ENCODE assay signal across 9 cellular contexts in the genomic region with DNA sequence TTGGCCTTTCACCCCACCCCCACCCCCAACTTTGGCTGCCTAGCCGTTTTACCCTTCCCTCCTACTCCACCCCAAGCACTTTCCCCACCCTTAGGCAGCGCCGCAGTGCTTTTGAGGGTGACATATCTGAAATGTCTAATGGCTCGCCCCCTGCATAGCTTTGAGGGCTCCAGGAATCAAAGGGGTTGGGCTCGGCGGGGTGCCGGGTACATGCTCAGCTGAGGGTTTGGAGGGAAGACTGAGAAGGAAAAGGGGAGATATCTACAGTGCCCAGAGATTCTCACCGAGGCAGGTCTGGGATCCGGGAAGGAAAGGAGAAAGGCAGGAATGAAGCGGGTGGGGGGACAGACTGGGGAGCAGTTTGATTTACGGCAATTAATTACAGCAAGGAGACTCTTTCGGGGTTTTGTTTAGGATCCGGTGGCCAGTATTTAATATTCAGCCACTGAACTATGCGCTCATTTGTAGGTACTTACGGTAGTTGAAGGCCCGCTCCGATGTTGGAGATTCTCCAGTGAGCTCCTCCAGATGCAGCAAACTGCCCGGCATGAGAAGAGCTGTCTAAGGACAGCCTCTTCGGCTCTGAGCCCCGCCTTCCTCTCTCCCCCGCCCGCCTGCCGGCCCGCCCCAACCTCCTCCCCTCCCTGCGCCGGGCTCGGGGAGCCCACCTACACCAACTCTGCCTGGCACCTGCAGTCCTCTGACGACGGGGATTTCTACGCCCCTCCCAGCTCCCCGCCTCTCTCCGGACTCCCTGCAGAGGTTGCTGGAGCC. TPM values are rescaled to one million over a fixed set of nuclear protein-coding genes. Genes with fewer than 3 reads are reported as not detected.
DNase-seq lines count a peak whose midpoint lies in the region; ATAC-seq and TF ChIP-seq lines count a peak whose summit lies in the region.
"Had no signal": no experiment of that assay in that cellular context is flagged by ENCODE, and none has a peak within 500 bp of the region (broad histone marks: within the 10 kb centered on the region; RNA-seq: fewer than 3 reads in every experiment).

TSS of gene IGSF1 (minus strand) at position 569 of the 774 bp plus-strand sequence. CDS start 2,632 bp downstream, outside the sequence.

- H3K27ac ChIP-seq in HEK293 (ENCODE audit: extremely low read depth, low read depth, low read length): no peak within 1 kb of the TSS
- H3K27ac ChIP-seq in gastrocnemius medialis: no peak within 1 kb of the TSS
- H3K27ac ChIP-seq in Peyer's patch: no peak within 1 kb of the TSS
- H3K27ac ChIP-seq in CD8-positive, alpha-beta memory T cell (ENCODE audit: low read depth, low read length): no peak within 1 kb of the TSS
- H3K27ac ChIP-seq: WERI-Rb-1 had no signal

- H3K27me3 ChIP-seq in iPS-15b (ENCODE audit: control insufficient read depth, insufficient read depth, low read length): no peaks in the 10 kb centered on the region
- H3K27me3 ChIP-seq in gastrocnemius medialis: no peaks in the 10 kb centered on the region
- no peaks in the 10 kb centered on the region for H3K27me3 ChIP-seq in Peyer's patch
- H3K27me3 ChIP-seq in CD8-positive, alpha-beta memory T cell (ENCODE audit: insufficient read depth, low read length, poor library complexity, severe bottlenecking): no peaks in the 10 kb centered on the region

- no peaks in the 10 kb centered on the region for H3K9me3 Mint-ChIP-seq in activated naive CD8-positive, alpha-beta T cell treated with anti-CD3 and anti-CD28 coated beads for 36 hours
- H3K9me3 Mint-ChIP-seq in activated CD4-positive, alpha-beta memory T cell treated with anti-CD3 and anti-CD28 coated beads, Interleukin-2, amount 10 ng/mL, durations not matched to agents 7 days and 5 days: no peaks in the 10 kb centered on the region
- no peaks in the 10 kb centered on the region for H3K9me3 Mint-ChIP-seq in CD8-positive, alpha-beta memory T cell

- no peak within 1 kb of the TSS for H3K27ac Mint-ChIP-seq in activated naive CD8-positive, alpha-beta T cell treated with anti-CD3 and anti-CD28 coated beads for 36 hours
- H3K27ac Mint-ChIP-seq in activated CD4-positive, alpha-beta memory T cell treated with anti-CD3 and anti-CD28 coated beads, Interleukin-2, amount 10 ng/mL, durations not matched to agents 7 days and 5 days: no peak within 1 kb of the TSS
- H3K27ac Mint-ChIP-seq in CD8-positive, alpha-beta memory T cell: peak within 1 kb of the TSS in 1 of 8 donors; percentile 43

- no peak for TF ChIP-seq CTCF in HEK293 (tag by site-specific recombination; IDR thresholded peaks at IDR 0.05)
- no peak for TF ChIP-seq CTCF in gastrocnemius medialis (IDR thresholded peaks at IDR 0.05 in 4 of 5, conservative IDR thresholded peaks at IDR 0.05 in 1 of 5)
- TF ChIP-seq CTCF in Peyer's patch (IDR thresholded peaks at IDR 0.05): no peak

- POLR2A ChIA-PET in HEK293 (lab: Yijun Ruan, JAX): no interaction called here
- POLR2A ChIA-PET in activated CD4-positive, alpha-beta memory T cell treated with anti-CD3 and anti-CD28 coated beads, Interleukin-2, amount 10 ng/mL, durations not matched to agents 7 days and 5 days (lab: Charles Lee): no interaction called here
- POLR2A ChIA-PET in CD8-positive, alpha-beta memory T cell (lab: Charles Lee): no interaction called here

- H3K9me3 ChIP-seq in HEK293 (ENCODE audit: control insufficient read depth, insufficient read depth, low read depth, low read length) (no peaks in the 10 kb centered on the region), iPS-15b (ENCODE audit: control insufficient read depth, insufficient read depth, low read length) (no peaks in the 10 kb centered on the region), gastrocnemius medialis (no peaks in the 10 kb centered on the region), Peyer's patch (no peaks in the 10 kb centered on the region)
- H3K9me3 ChIP-seq in CD8-positive, alpha-beta memory T cell (ENCODE audit: low read length): no peaks in the 10 kb centered on the region

- H3K9ac ChIP-seq in iPS-15b (ENCODE audit: low read depth, low read length): peak within 1 kb of the TSS; percentile 57

- no peaks in the 10 kb centered on the region for H3K36me3 Mint-ChIP-seq in activated naive CD8-positive, alpha-beta T cell treated with anti-CD3 and anti-CD28 coated beads for 36 hours
- no peaks in the 10 kb centered on the region for H3K36me3 Mint-ChIP-seq in activated CD4-positive, alpha-beta memory T cell treated with anti-CD3 and anti-CD28 coated beads, Interleukin-2, amount 10 ng/mL, durations not matched to agents 7 days and 5 days (ENCODE audit: low read depth)
- no peaks in the 10 kb centered on the region for H3K36me3 Mint-ChIP-seq in CD8-positive, alpha-beta memory T cell

- no peaks in the 10 kb centered on the region for H3K4me1 Mint-ChIP-seq in activated naive CD8-positive, alpha-beta T cell treated with anti-CD3 and anti-CD28 coated beads for 36 hours
- no peaks in the 10 kb centered on the region for H3K4me1 Mint-ChIP-seq in activated CD4-positive, alpha-beta memory T cell treated with anti-CD3 and anti-CD28 coated beads, Interleukin-2, amount 10 ng/mL, durations not matched to agents 7 days and 5 days
- no peaks in the 10 kb centered on the region for H3K4me1 Mint-ChIP-seq in CD8-positive, alpha-beta memory T cell

- H3K4me1 ChIP-seq in HEK293 (ENCODE audit: control insufficient read depth, insufficient read depth, low read length) (no peaks in the 10 kb centered on the region), iPS-15b (ENCODE audit: control insufficient read depth, insufficient read depth, low read length) (peaks cover 29% of the 10 kb centered on the region), gastrocnemius medialis (no peaks in the 10 kb centered on the region), Peyer's patch (no peaks in the 10 kb centered on the region)
- no peaks in the 10 kb centered on the region for H3K4me1 ChIP-seq in CD8-positive, alpha-beta memory T cell (ENCODE audit: insufficient read depth, low read length)

- H3K27me3 Mint-ChIP-seq in activated naive CD8-positive, alpha-beta T cell treated with anti-CD3 and anti-CD28 coated beads for 36 hours: peaks cover 25% of the 10 kb centered on the region
- H3K27me3 Mint-ChIP-seq in activated CD4-positive, alpha-beta memory T cell treated with anti-CD3 and anti-CD28 coated beads, Interleukin-2, amount 10 ng/mL, durations not matched to agents 7 days and 5 days: peaks cover 9% of the 10 kb centered on the region
- H3K27me3 Mint-ChIP-seq in CD8-positive, alpha-beta memory T cell: peaks cover 15 to 16% of the 10 kb centered on the region in 2 donors

- H3K4me3 ChIP-seq in HEK293 (ENCODE audit: low read depth, low read length) (peak within 1 kb of the TSS; percentile 15; the same call in 1 of the 2 replicates), iPS-15b (ENCODE audit: low read depth, low read length) (peak within 1 kb of the TSS; percentile 61), gastrocnemius medialis (peak within 1 kb of the TSS; percentile 9 to 29 (median 17)), Peyer's patch (peak within 1 kb of the TSS in 1 of 4 donors; percentile 24)
- no peak within 1 kb of the TSS for H3K4me3 ChIP-seq in CD8-positive, alpha-beta memory T cell (ENCODE audit: low read length)

- in situ Hi-C loops in gastrocnemius medialis (cut with MboI; ENCODE audit: low sequenced_read_pairs in 4 of 4): no loop called here

- H3K36me3 ChIP-seq in HEK293 (ENCODE audit: control insufficient read depth in 2 of 2, insufficient read depth in 1 of 2, low read length in 2 of 2): peaks cover 0 to 3% of the 10 kb centered on the region in 2 experiments; a peak in 1 of 3 replicates
- H3K36me3 ChIP-seq in iPS-15b (ENCODE audit: control insufficient read depth, insufficient read depth, low read length): peaks cover 6% of the 10 kb centered on the region
- H3K36me3 ChIP-seq in gastrocnemius medialis: no peaks in the 10 kb centered on the region
- H3K36me3 ChIP-seq in Peyer's patch: no peaks in the 10 kb centered on the region
- no peaks in the 10 kb centered on the region for H3K36me3 ChIP-seq in CD8-positive, alpha-beta memory T cell (ENCODE audit: insufficient read depth, low read length)
- H3K36me3 ChIP-seq: WERI-Rb-1 had no signal

- peak; percentile 0 for DNase-seq in activated naive CD8-positive, alpha-beta T cell treated with anti-CD3 and anti-CD28 coated beads for 36 hours
- DNase-seq in gastrocnemius medialis: no peak
- DNase-seq in activated CD4-positive, alpha-beta memory T cell treated with anti-CD3 and anti-CD28 coated beads, Interleukin-2, amount 10 ng/mL, durations not matched to agents 7 days and 5 days: no peak
- DNase-seq in Peyer's patch: no peak
- no peak for DNase-seq in CD8-positive, alpha-beta memory T cell
- DNase-seq: WERI-Rb-1 had no signal

- intact Hi-C loops in gastrocnemius medialis (cut with DNase I; ENCODE audit: low total_unique reads): no loop called here

- ATAC-seq in gastrocnemius medialis (no peak), HG03135 (IDR thresholded peaks at IDR 0.05; ENCODE audit: unreplicated experiment) (no peak)

- CTCF ChIA-PET in HEK293 (lab: Yijun Ruan, JAX): interaction anchor here (0.5 to 0.8 kb wide), 3 partner anchors 135 to 294 kb away, joined by 3 read pairs; no protein-coding TSS in a partner anchor
- CTCF ChIA-PET in activated CD4-positive, alpha-beta memory T cell treated with anti-CD3 and anti-CD28 coated beads, Interleukin-2, amount 10 ng/mL, durations not matched to agents 7 days and 5 days (lab: Charles Lee): no interaction called here
- CTCF ChIA-PET in CD8-positive, alpha-beta memory T cell (lab: Charles Lee): no interaction called here

- H3K4me3 Mint-ChIP-seq in activated naive CD8-positive, alpha-beta T cell treated with anti-CD3 and anti-CD28 coated beads for 36 hours: peak within 1 kb of the TSS; percentile 56
- H3K4me3 Mint-ChIP-seq in activated CD4-positive, alpha-beta memory T cell treated with anti-CD3 and anti-CD28 coated beads, Interleukin-2, amount 10 ng/mL, durations not matched to agents 7 days and 5 days: no peak within 1 kb of the TSS
- H3K4me3 Mint-ChIP-seq in CD8-positive, alpha-beta memory T cell: no peak within 1 kb of the TSS

- TF ChIP-seq POLR2A in gastrocnemius medialis (IDR thresholded peaks at IDR 0.05) (no peak), Peyer's patch (IDR thresholded peaks at IDR 0.05) (no peak)

TF ChIP-seq in HEK293, 187 proteins besides CTCF, POLR2A, EP300 and RAD21:
- TF ChIP-seq REPIN1 (tag by site-specific recombination; IDR thresholded peaks at IDR 0.05; ENCODE audit: low read depth): no peak
- peak; percentile 49 for TF ChIP-seq SP3 (tag by site-specific recombination; IDR thresholded peaks at IDR 0.05)
- peak; percentile 40 for TF ChIP-seq GLIS1 (tag by site-specific recombination; IDR thresholded peaks at IDR 0.05)

RNA-seq across cellular contexts. Expression of gene IGSF1, which starts in this region (rescaled TPM):
- total RNA-seq in activated naive CD8-positive, alpha-beta T cell treated with anti-CD3 and anti-CD28 coated beads for 36 hours: not detected
- total RNA-seq in gastrocnemius medialis (under 1 TPM in 1 of 4 donors, not detected in 3; 0.56 TPM), Peyer's patch (not detected)
- not detected for total RNA-seq in activated CD4-positive, alpha-beta memory T cell treated with anti-CD3 and anti-CD28 coated beads, Interleukin-2, amount 10 ng/mL, durations not matched to agents 7 days and 5 days
- not detected for total RNA-seq in CD8-positive, alpha-beta memory T cell
- polyA plus RNA-seq in CD8-positive, alpha-beta memory T cell: not detected

Comparison
In these comparisons a context has a peak if more than half of its experiments do, and no peak if none do; other contexts are left out.
1. Peak in DNase-seq in activated naive CD8-positive, alpha-beta T cell treated with anti-CD3 and anti-CD28 coated beads for 36 hours; RNA of the gene not detected or under 1 TPM.